Comparison of ENCODE assay signal across 15 cellular contexts in the genomic region with DNA sequence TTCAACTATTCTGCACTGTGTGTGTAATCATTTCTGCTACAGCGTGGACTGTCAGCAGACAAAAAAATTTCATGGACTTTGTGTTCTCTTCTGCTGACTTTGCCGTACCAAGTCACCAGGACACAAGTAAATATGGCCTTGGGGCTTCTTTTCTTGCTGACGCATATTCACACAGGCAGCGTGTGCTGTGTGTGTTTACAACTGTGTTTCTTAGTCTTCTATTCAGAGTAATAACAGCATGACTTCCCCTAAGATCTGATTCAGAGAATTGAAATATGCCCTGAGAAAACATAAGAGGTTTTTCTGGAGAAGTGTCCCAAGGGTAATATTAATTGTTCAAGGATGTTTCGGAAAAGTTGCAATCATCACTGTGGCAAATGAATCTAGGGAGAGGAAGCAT. TPM values are rescaled to one million over a fixed set of nuclear protein-coding genes. Genes with fewer than 3 reads are reported as not detected.
DNase-seq lines count a peak whose midpoint lies in the region; ATAC-seq and TF ChIP-seq lines count a peak whose summit lies in the region.
"Had no signal": no experiment of that assay in that cellular context is flagged by ENCODE, and none has a peak within 500 bp of the region (broad histone marks: within the 10 kb centered on the region; RNA-seq: fewer than 3 reads in every experiment).

No MANE protein-coding gene starts in this region.

- H3K4me3 ChIP-seq in SK-N-MC = peak overlapping the region; percentile 70
- H3K4me3 ChIP-seq in skeletal muscle cell (ENCODE audit: low read depth, low read length) = no peak overlapping the region
- no peak overlapping the region for H3K4me3 ChIP-seq in left ventricle myocardium inferior
- H3K4me3 ChIP-seq: cardiac muscle cell, esophagus muscularis mucosa had no signal

- H3K36me3 ChIP-seq in SK-N-MC (ENCODE audit: insufficient read depth, low read length) (no peaks in the 10 kb centered on the region), left ventricle myocardium inferior (no peaks in the 10 kb centered on the region)
- H3K36me3 ChIP-seq: cardiac muscle cell, esophagus muscularis mucosa had no signal

- no peak overlapping the region for H3K14ac ChIP-seq in H9 (ENCODE audit: insufficient read depth, low read length)

- H2BK15ac ChIP-seq in H9 (ENCODE audit: low read depth, low read length) = no peak overlapping the region

- DNase-seq in DMS79 treated with DMSO at 0.1 percent for 48 hours (lab: John Stamatoyannopoulos, UW) (peak; percentile 84), SK-N-MC (ENCODE audit: low read depth, low spot score) (peak; percentile 99), foreskin keratinocyte (peak in 1 of 2 donors; percentile 39), skeletal muscle cell (ENCODE audit: low read depth) (peak; percentile 84), immature natural killer cell (no peak), left ventricle myocardium inferior (no peak), H9 (no peak)
- DNase-seq: activated CD4-positive, alpha-beta T cell treated with anti-CD3 and anti-CD28 coated beads, Interleukin-2, amount 50 U/mL, for 48 hours; CD8-positive, alpha-beta memory T cell; NCI-H1092; NCI-H524 treated with DMSO at 0.1 percent for 48 hours; right cardiac atrium had no signal

- H3K27ac Mint-ChIP-seq in immature natural killer cell (no peak overlapping the region), H9 (no peak overlapping the region)
- H3K27ac Mint-ChIP-seq: CD8-positive, alpha-beta memory T cell had no signal

- H3T11ph ChIP-seq in H9 (ENCODE audit: low read length) = no peak overlapping the region

- intact Hi-C loops in left ventricle myocardium inferior (cut with micrococcal nuclease) = no loop called here

- H3K27me3 Mint-ChIP-seq in immature natural killer cell (ENCODE audit: low read depth in 3 of 3) = peaks cover 3 to 5% (median 3%) of the 10 kb centered on the region in 3 donors
- H3K27me3 Mint-ChIP-seq in H9 (ENCODE audit: low read depth) = no peaks in the 10 kb centered on the region

- no peak overlapping the region for H2AFZ ChIP-seq in H9 (ENCODE audit: low read length)

- peak overlapping the region; percentile 94 for H3K27ac ChIP-seq in SK-N-MC
- H3K27ac ChIP-seq in foreskin keratinocyte = no peak overlapping the region
- no peak overlapping the region for H3K27ac ChIP-seq in left ventricle myocardium inferior (replicated peaks)
- H3K27ac ChIP-seq in H9 (ENCODE audit: insufficient read length, low read depth, low read length) = no peak overlapping the region
- H3K27ac ChIP-seq: cardiac muscle cell, esophagus muscularis mucosa had no signal

- H3K9me3 ChIP-seq in SK-N-MC (ENCODE audit: low read depth, low read length) = no peaks in the 10 kb centered on the region
- no peaks in the 10 kb centered on the region for H3K9me3 ChIP-seq in left ventricle myocardium inferior (replicated peaks)
- no peaks in the 10 kb centered on the region for H3K9me3 ChIP-seq in H9 (ENCODE audit: control insufficient read depth, low read depth, low read length)
- H3K9me3 ChIP-seq: esophagus muscularis mucosa had no signal

- H3K4me1 ChIP-seq in foreskin keratinocyte (peaks cover 3% of the 10 kb centered on the region), left ventricle myocardium inferior (no peaks in the 10 kb centered on the region), H9 (ENCODE audit: insufficient read depth, low read length) (no peaks in the 10 kb centered on the region)
- H3K4me1 ChIP-seq: esophagus muscularis mucosa had no signal

- H3K4me3 Mint-ChIP-seq in immature natural killer cell (no peak overlapping the region), H9 (no peak overlapping the region)
- H3K4me3 Mint-ChIP-seq: CD8-positive, alpha-beta memory T cell had no signal

- H2AK5ac ChIP-seq in H9 (ENCODE audit: insufficient read length, low read length) = no peak overlapping the region

- no peak overlapping the region for H3K9ac ChIP-seq in SK-N-MC (ENCODE audit: insufficient read length)
- no peak overlapping the region for H3K9ac ChIP-seq in H9 (ENCODE audit: extremely low read depth, insufficient read length, low read length)

- TF ChIP-seq CTCF in foreskin keratinocyte (conservative IDR thresholded peaks at IDR 0.05) (no peak), left ventricle myocardium inferior (IDR thresholded peaks at IDR 0.05; ENCODE audit: borderline replicate concordance) (no peak), H9 (conservative IDR thresholded peaks at IDR 0.05) (no peak)

- no peak overlapping the region for H3K56ac ChIP-seq in H9 (ENCODE audit: insufficient read length, low read depth, low read length)

- ATAC-seq in foreskin keratinocyte (peak; percentile 67), HG02840 (IDR thresholded peaks at IDR 0.05; ENCODE audit: low FRiP score, unreplicated experiment) (no peak)
- ATAC-seq: right cardiac atrium had no signal

- no peak overlapping the region for H3K4me2 ChIP-seq in H9 (ENCODE audit: insufficient read depth, insufficient read length, low read length)

- no peak overlapping the region for H2BK120ac ChIP-seq in H9 (ENCODE audit: low read depth, low read length, poor library complexity, severe bottlenecking)

- no CpG with 5 or more reads among the region's 5 CpGs for WGBS in H9 (ENCODE audit: extremely low coverage, insufficient read length, low lambda C conversion rate)

- H3K4me1 Mint-ChIP-seq in immature natural killer cell = no peaks in the 10 kb centered on the region
- H3K4me1 Mint-ChIP-seq in H9 = peaks cover 0 to 3% of the 10 kb centered on the region in 2 experiments; a peak in 1 of 4 replicates
- H3K4me1 Mint-ChIP-seq: CD8-positive, alpha-beta memory T cell had no signal

- no peaks in the 10 kb centered on the region for H4K20me1 ChIP-seq in H9 (ENCODE audit: control insufficient read depth, insufficient read depth, insufficient read length)

- H3K4ac ChIP-seq in H9 (ENCODE audit: low read depth, low read length) = no peak overlapping the region

- no peaks in the 10 kb centered on the region for H3K27me3 ChIP-seq in foreskin keratinocyte
- no peaks in the 10 kb centered on the region for H3K27me3 ChIP-seq in left ventricle myocardium inferior (ENCODE audit: low read depth)
- no peaks in the 10 kb centered on the region for H3K27me3 ChIP-seq in H9 (ENCODE audit: insufficient read depth, low read length)
- H3K27me3 ChIP-seq: cardiac muscle cell, esophagus muscularis mucosa had no signal

- no peaks in the 10 kb centered on the region for H3K79me1 ChIP-seq in H9 (ENCODE audit: insufficient read depth, low read depth, low read length, poor library complexity, severe bottlenecking)

- H3K23ac ChIP-seq in H9 (ENCODE audit: insufficient read length, low read depth, low read length) = no peak overlapping the region

- H3K9me3 Mint-ChIP-seq in immature natural killer cell (peaks cover 0 to 1% (median 0%) of the 10 kb centered on the region in 6 donors), H9 (no peaks in the 10 kb centered on the region)
- H3K9me3 Mint-ChIP-seq: CD8-positive, alpha-beta memory T cell had no signal

- no peak overlapping the region for H4K91ac ChIP-seq in H9 (ENCODE audit: insufficient read length, low read depth, low read length)

- no peak overlapping the region for H2BK12ac ChIP-seq in H9 (ENCODE audit: insufficient read length, low read depth, low read length)

- no peak overlapping the region for H2BK5ac ChIP-seq in H9 (ENCODE audit: insufficient read length, low read length)

- H2BK20ac ChIP-seq in H9 (ENCODE audit: low read depth, low read length, poor library complexity, severe bottlenecking) = no peak overlapping the region

- no peaks in the 10 kb centered on the region for H3K23me2 ChIP-seq in H9 (ENCODE audit: insufficient read length, low read depth, low read length, poor library complexity, severe bottlenecking)

- no peaks in the 10 kb centered on the region for H3K79me2 ChIP-seq in H9 (ENCODE audit: insufficient read depth, low read length)

- no peak overlapping the region for H4K8ac ChIP-seq in H9 (replicated peaks; ENCODE audit: insufficient read length, low read depth, low read length)

- H3K36me3 Mint-ChIP-seq in immature natural killer cell (no peaks in the 10 kb centered on the region), H9 (ENCODE audit: insufficient read depth in 1 of 3, low read depth in 3 of 3) (no peaks in the 10 kb centered on the region)
- H3K36me3 Mint-ChIP-seq: CD8-positive, alpha-beta memory T cell had no signal

- no peak overlapping the region for H3K18ac ChIP-seq in H9 (ENCODE audit: insufficient read length, low read depth, low read length)

- no peak overlapping the region for H4K5ac ChIP-seq in H9 (ENCODE audit: insufficient read length, low read depth, low read length)

RNA-seq across cellular contexts. Expression of a gene that starts 47.2 kb away (rescaled TPM):
- total RNA-seq in foreskin keratinocyte (not detected in 2 replicates), left ventricle myocardium inferior (3.1 TPM), H9 (2021) (0.83 and 0.86 TPM in 2 replicates)
- polyA plus RNA-seq in foreskin keratinocyte (not detected in 2 replicates), immature natural killer cell (not detected)
- total RNA-seq: CD8-positive, alpha-beta memory T cell had no signal
- polyA plus RNA-seq: CD8-positive, alpha-beta memory T cell had no signal

Comparison
In these comparisons a context has a peak if more than half of its experiments do, and no peak if none do; other contexts are left out.
1. DNase-seq: peak in DMS79 treated with DMSO at 0.1 percent for 48 hours (single experiment), SK-N-MC (single experiment) and skeletal muscle cell (single experiment); none in immature natural killer cell (0 of 3), left ventricle myocardium inferior (single experiment) and H9 (single experiment).